25 cellular contexts compared by ENCODE assay signal in genomic region chr12:50711018-50711527, GRCh38.
"Had no signal": no experiment of that assay in that cellular context is flagged by ENCODE, and none has a peak within 500 bp of the region (broad histone marks: within the 10 kb centered on the region; RNA-seq: fewer than 3 reads in every experiment).

No MANE protein-coding gene starts in this region.

- H3K9me3 Mint-ChIP-seq: naive thymus-derived CD8-positive, alpha-beta T cell; nephron; neural crest cell; stimulated activated effector memory CD8-positive, alpha-beta T cell treated with anti-CD3 and anti-CD28 coated beads, Interleukin-12 subunit alpha, Interleukin-12 subunit beta, amount 100 ng/mL, for 72 hours; stimulated activated naive CD8-positive, alpha-beta T cell treated with anti-CD3 and anti-CD28 coated beads, Interleukin-15, Interleukin-2, amounts not matched to agents 100 ng/mL and 50 ng/mL, for 24 hours had no signal

- H3K9me3 ChIP-seq: pancreas, prostate gland, sigmoid colon, spleen, suprapubic skin, thoracic aorta, tibial artery, upper lobe of right lung had no signal

- H3K4me3 ChIP-seq: hepatocyte, lung, pancreas, prostate gland, sigmoid colon, spleen, suprapubic skin, thoracic aorta, tibial artery, upper lobe of right lung had no signal

- H3K27me3 Mint-ChIP-seq: naive thymus-derived CD8-positive, alpha-beta T cell; stimulated activated naive CD8-positive, alpha-beta T cell treated with anti-CD3 and anti-CD28 coated beads, Interleukin-15, Interleukin-2, amounts not matched to agents 100 ng/mL and 50 ng/mL, for 24 hours had no signal

- H3K4me1 ChIP-seq: pancreas, prostate gland, spleen, suprapubic skin, upper lobe of right lung had no signal

- H3K4me1 Mint-ChIP-seq: naive thymus-derived CD8-positive, alpha-beta T cell; neural crest cell; stimulated activated effector memory CD8-positive, alpha-beta T cell treated with anti-CD3 and anti-CD28 coated beads, Interleukin-12 subunit alpha, Interleukin-12 subunit beta, amount 100 ng/mL, for 72 hours had no signal

- H2AFZ ChIP-seq: hepatocyte had no signal

- H3K4me2 ChIP-seq: hepatocyte had no signal

- DNase-seq: islet precursor cell; naive thymus-derived CD8-positive, alpha-beta T cell; nucleus accumbens; pancreas; posterior cingulate gyrus; retina; right cardiac atrium; sigmoid colon; small intestine; spleen; stimulated activated CD4-positive, alpha-beta T cell treated with anti-CD3 and anti-CD28 coated beads, Interleukin-4, amount 100 ng/mL, for 24 hours; stimulated activated naive CD4-positive, alpha-beta T cell; tibial artery; trophoblast cell; upper lobe of right lung had no signal

- ATAC-seq: left lobe of liver; naive thymus-derived CD8-positive, alpha-beta T cell; pancreas; right cardiac atrium; stimulated activated effector memory CD8-positive, alpha-beta T cell treated with anti-CD3 and anti-CD28 coated beads, Interleukin-12 subunit alpha, Interleukin-12 subunit beta, amount 100 ng/mL, for 72 hours; upper lobe of right lung had no signal

- H3K27me3 ChIP-seq: hepatocyte, pancreas, sigmoid colon, spleen, suprapubic skin, tibial artery, upper lobe of right lung had no signal

- H3K27ac Mint-ChIP-seq: naive thymus-derived CD8-positive, alpha-beta T cell; nephron; stimulated activated effector memory CD8-positive, alpha-beta T cell treated with anti-CD3 and anti-CD28 coated beads, Interleukin-12 subunit alpha, Interleukin-12 subunit beta, amount 100 ng/mL, for 72 hours; stimulated activated naive CD8-positive, alpha-beta T cell treated with anti-CD3 and anti-CD28 coated beads, Interleukin-15, Interleukin-2, amounts not matched to agents 100 ng/mL and 50 ng/mL, for 24 hours had no signal

- H3K27ac ChIP-seq: hepatocyte, pancreas, prostate gland, sigmoid colon, spleen, suprapubic skin, thoracic aorta, tibial artery, upper lobe of right lung had no signal

- H3K4me3 Mint-ChIP-seq: naive thymus-derived CD8-positive, alpha-beta T cell; nephron; neural crest cell; stimulated activated effector memory CD8-positive, alpha-beta T cell treated with anti-CD3 and anti-CD28 coated beads, Interleukin-12 subunit alpha, Interleukin-12 subunit beta, amount 100 ng/mL, for 72 hours; stimulated activated naive CD8-positive, alpha-beta T cell treated with anti-CD3 and anti-CD28 coated beads, Interleukin-15, Interleukin-2, amounts not matched to agents 100 ng/mL and 50 ng/mL, for 24 hours had no signal

- H3K36me3 ChIP-seq: prostate gland had no signal
